In the genomic region with DNA sequence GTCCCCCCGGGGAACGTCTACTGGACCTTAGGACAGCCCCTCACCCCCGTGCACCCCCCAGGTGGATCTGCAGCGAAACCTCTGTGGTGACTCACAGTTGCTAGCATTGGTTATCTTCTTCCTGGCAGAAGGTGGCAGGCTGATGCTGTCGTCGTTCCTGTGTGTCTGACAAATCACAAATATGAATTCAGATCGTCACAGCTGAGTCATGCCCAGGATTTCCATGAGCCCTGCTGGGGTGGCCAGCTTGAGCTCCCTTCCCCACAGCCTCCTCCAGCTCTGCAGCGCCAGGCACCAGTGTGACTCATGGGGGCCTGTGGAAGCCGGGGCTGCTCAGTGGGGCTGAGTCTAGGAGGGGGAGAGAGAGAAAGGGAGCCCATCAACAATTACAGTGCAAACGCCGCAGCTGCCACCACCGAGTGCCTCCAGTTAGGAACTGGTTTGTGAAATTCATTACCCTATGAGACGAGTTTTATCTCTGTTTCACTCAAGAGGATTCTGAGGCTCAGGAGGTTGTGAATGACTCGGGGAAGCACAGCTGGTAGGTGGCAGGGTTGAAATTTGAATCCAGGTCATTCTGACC, we compare ENCODE assay signal across 8 cellular contexts.
DNase-seq lines count a peak whose midpoint lies in the region; ATAC-seq and TF ChIP-seq lines count a peak whose summit lies in the region.

No MANE protein-coding gene starts in this region.

- H3K36me3 ChIP-seq in DND-41 (ENCODE audit: insufficient read depth, low read length) (no peaks in the 10 kb centered on the region), Loucy (ENCODE audit: insufficient read depth, low read length) (no peaks in the 10 kb centered on the region), SJSA1 (no peaks in the 10 kb centered on the region; the same call in 1 of the 2 replicates), trophoblast cell (ENCODE audit: control insufficient read depth in 1 of 2, insufficient read depth in 2 of 2, low read length in 2 of 2) (no peaks in the 10 kb centered on the region), transverse colon (no peaks in the 10 kb centered on the region)

- TF ChIP-seq POLR2A in transverse colon (IDR thresholded peaks at IDR 0.05): no peak

- peak overlapping the region; percentile 95 for H3K4me3 Mint-ChIP-seq in activated naive CD8-positive, alpha-beta T cell

- no peaks in the 10 kb centered on the region for H3K9me2 ChIP-seq in Loucy (replicated peaks; ENCODE audit: low read depth, low read length)

- H3K4me1 Mint-ChIP-seq in activated naive CD8-positive, alpha-beta T cell (ENCODE audit: low read depth): peaks cover 26% of the 10 kb centered on the region

- peak overlapping the region; percentile 96 for H2AFZ ChIP-seq in DND-41 (ENCODE audit: low read depth, low read length)
- peak overlapping the region; percentile 89 for H2AFZ ChIP-seq in Loucy (ENCODE audit: low read length)
- H2AFZ ChIP-seq in trophoblast cell (ENCODE audit: insufficient read depth, low read length, poor library complexity): peak overlapping the region; percentile 41

- intact Hi-C loops in Right ventricle myocardium inferior (cut with DNase I): loop anchor here (2.0 to 5.0 kb wide), 5 partner anchors 62 to 492 kb away; partner anchors contain the start of genes DYRK1A, PIGP, TTC3 and VPS26C
- intact Hi-C loops in transverse colon (cut with DNase I; ENCODE audit: low total_unique reads): loop anchor here (10.0 kb wide), 2 partner anchors 200 to 300 kb away; partner anchors contain the start of genes DYRK1A and VPS26C

- H3K79me2 ChIP-seq in DND-41 (ENCODE audit: insufficient read depth, low read length) (no peaks in the 10 kb centered on the region; the same call in 1 of the 2 replicates), Loucy (ENCODE audit: insufficient read depth, low read length) (peaks cover 6% of the 10 kb centered on the region; the same call in 1 of the 2 replicates), trophoblast cell (ENCODE audit: control insufficient read depth, insufficient read depth, low read length, poor library complexity) (no peaks in the 10 kb centered on the region)

- H2BK5ac ChIP-seq in trophoblast cell (ENCODE audit: low read depth, low read length, poor library complexity): peak overlapping the region; percentile 8

- no peak overlapping the region for H4K12ac ChIP-seq in trophoblast cell (ENCODE audit: low read depth, low read length)

- H3K18ac ChIP-seq in trophoblast cell (ENCODE audit: low read length): no peak overlapping the region

- no peaks in the 10 kb centered on the region for H3K9me3 Mint-ChIP-seq in activated naive CD8-positive, alpha-beta T cell (ENCODE audit: low read depth)

- no peaks in the 10 kb centered on the region for H3K27me3 ChIP-seq in DND-41 (ENCODE audit: insufficient read depth, low read length, poor library complexity)
- H3K27me3 ChIP-seq in Loucy (ENCODE audit: insufficient read depth, low read length, poor library complexity, severe bottlenecking): no peaks in the 10 kb centered on the region
- no peaks in the 10 kb centered on the region for H3K27me3 ChIP-seq in SJSA1 (replicated peaks)
- H3K27me3 ChIP-seq in trophoblast cell (ENCODE audit: insufficient read depth, low read length): no peaks in the 10 kb centered on the region
- H3K27me3 ChIP-seq in transverse colon: no peaks in the 10 kb centered on the region

- H2AK5ac ChIP-seq in trophoblast cell (ENCODE audit: low read length): no peak overlapping the region

- H3F3A ChIP-seq in Loucy (ENCODE audit: low read depth): no peaks in the 10 kb centered on the region

- H2BK12ac ChIP-seq in trophoblast cell (ENCODE audit: low read length): peak overlapping the region; percentile 28

- peaks cover 6% of the 10 kb centered on the region for H3K79me1 ChIP-seq in trophoblast cell (ENCODE audit: low read length)

- TF ChIP-seq CTCF in DND-41 (IDR thresholded peaks at IDR 0.05; ENCODE audit: borderline replicate concordance, extremely low read depth, low read length, poor library complexity, severe bottlenecking) (peak; percentile 53), Loucy (conservative IDR thresholded peaks at IDR 0.05; ENCODE audit: low read length) (0 out of 2 replicates have a peak, but pooled peaks have one; percentile 18), transverse colon (IDR thresholded peaks at IDR 0.05) (no peak)

- no peaks in the 10 kb centered on the region for H3K27me3 Mint-ChIP-seq in activated naive CD8-positive, alpha-beta T cell

- WGBS in trophoblast cell (ENCODE audit: extremely low coverage, insufficient coverage, insufficient read length): no CpG with 5 or more reads among the region's 14 CpGs
- whole genome bisulfite sequencing in transverse colon (ENCODE audit: low coverage in 1 of 2), 2 donors: 13 to 24% methylated on average over 4 to 14 of the region's 14 CpGs

- ATAC-seq in DND-41 (ENCODE audit: insufficient read depth, low read depth) (peak; percentile 71), Right ventricle myocardium inferior (peak; percentile 74)

- DNase-seq in DND-41 (peak; percentile 72), H4 (ENCODE audit: low spot score) (peak; percentile 99), SJSA1 (ENCODE audit: low read depth in 1 of 2, low spot score in 2 of 2) (peak; percentile 96 to 98), Right ventricle myocardium inferior (ENCODE audit: missing footprints) (peak; percentile 84), trophoblast cell (peak; percentile 97 to 98), transverse colon (peak; percentile 73)

- in situ Hi-C loops in transverse colon (cut with MboI; ENCODE audit: low pct_ligation_motif_present in 1 of 4, low pct_unique_long_range_greater_than_20kb in 1 of 4, low sequenced_read_pairs in 3 of 4): loop anchor here in 1 of 4 donors (25.0 kb wide), 1 partner anchor 577 kb away; no protein-coding TSS in a partner anchor

- H3K4me3 ChIP-seq in DND-41 (ENCODE audit: low read depth in 1 of 2, low read length in 2 of 2) (peak overlapping the region; percentile 33 to 78; a peak in 3 of 4 replicates), Loucy (ENCODE audit: low read length, poor library complexity, severe bottlenecking) (peak overlapping the region; percentile 81), SJSA1 (peak overlapping the region; percentile 64), trophoblast cell (ENCODE audit: low read depth, low read length) (peak overlapping the region; percentile 66), transverse colon (peak overlapping the region; percentile 36 to 92 (median 68))

- H3K27ac Mint-ChIP-seq in activated naive CD8-positive, alpha-beta T cell: peak overlapping the region; percentile 99

- H3K27ac ChIP-seq in DND-41 (ENCODE audit: low read length) (peak overlapping the region; percentile 82), SJSA1 (peak overlapping the region; percentile 95), trophoblast cell (ENCODE audit: low read depth, low read length) (peak overlapping the region; percentile 30), transverse colon (peak overlapping the region; percentile 91)

- peak overlapping the region; percentile 28 for H3K14ac ChIP-seq in trophoblast cell (ENCODE audit: low read length)

- H3K36me3 Mint-ChIP-seq in activated naive CD8-positive, alpha-beta T cell: no peaks in the 10 kb centered on the region

- H3K4ac ChIP-seq in trophoblast cell (ENCODE audit: low read depth, low read length): no peak overlapping the region

- H4K20me1 ChIP-seq in DND-41 (ENCODE audit: insufficient read depth, low read length): no peaks in the 10 kb centered on the region
- no peaks in the 10 kb centered on the region for H4K20me1 ChIP-seq in Loucy (ENCODE audit: insufficient read depth, low read length, poor library complexity, severe bottlenecking)

- H4K8ac ChIP-seq in trophoblast cell (ENCODE audit: low read depth, low read length): peak overlapping the region; percentile 14

- peak overlapping the region; percentile 36 for H4K91ac ChIP-seq in trophoblast cell (ENCODE audit: low read depth, low read length)

- H3K9me3 ChIP-seq in DND-41 (ENCODE audit: insufficient read depth, low read length, severe bottlenecking) (no peaks in the 10 kb centered on the region), Loucy (ENCODE audit: insufficient read depth, low read depth, low read length) (no peaks in the 10 kb centered on the region), SJSA1 (replicated peaks) (no peaks in the 10 kb centered on the region), trophoblast cell (ENCODE audit: insufficient read depth, low read depth, low read length) (peaks cover 5% of the 10 kb centered on the region), transverse colon (no peaks in the 10 kb centered on the region)

- no peak for TF ChIP-seq EP300 in transverse colon (IDR thresholded peaks at IDR 0.05; ENCODE audit: low read depth)

- H2BK120ac ChIP-seq in trophoblast cell (ENCODE audit: insufficient read depth, low read length, poor library complexity): no peak overlapping the region

- peak overlapping the region; percentile 66 for H3K9ac ChIP-seq in DND-41 (ENCODE audit: low read depth, low read length)
- peak overlapping the region; percentile 41 for H3K9ac ChIP-seq in Loucy (ENCODE audit: low read depth, low read length, poor library complexity, severe bottlenecking)
- H3K9ac ChIP-seq in trophoblast cell (ENCODE audit: low read length): peak overlapping the region; percentile 20

- no peak overlapping the region for H3K23ac ChIP-seq in trophoblast cell (ENCODE audit: low read length)

- H3K4me1 ChIP-seq in DND-41 (ENCODE audit: insufficient read depth, low read length): peaks cover 32% of the 10 kb centered on the region
- H3K4me1 ChIP-seq in Loucy (ENCODE audit: insufficient read depth, low read length, poor library complexity, severe bottlenecking): peaks cover 20% of the 10 kb centered on the region
- peaks cover 24% of the 10 kb centered on the region for H3K4me1 ChIP-seq in SJSA1 (replicated peaks)
- peaks cover 8 to 20% of the 10 kb centered on the region in 2 experiments for H3K4me1 ChIP-seq in trophoblast cell (ENCODE audit: control insufficient read depth in 1 of 2, insufficient read depth in 2 of 2, low read length in 2 of 2)
- peaks cover 5 to 22% (median 11%) of the 10 kb centered on the region in 4 donors for H3K4me1 ChIP-seq in transverse colon

- peak overlapping the region; percentile 95 for H3K4me2 ChIP-seq in DND-41 (ENCODE audit: insufficient read depth, low read length)
- peak overlapping the region; percentile 89 for H3K4me2 ChIP-seq in Loucy (ENCODE audit: low read depth, low read length, poor library complexity, severe bottlenecking)
- H3K4me2 ChIP-seq in trophoblast cell (ENCODE audit: low read length): peak overlapping the region; percentile 81

Comparison
In these comparisons a context has a peak if more than half of its experiments do, and no peak if none do; other contexts are left out.
1. Peak in every context shown above with its lines: DNase-seq, ATAC-seq, H3K4me3 ChIP-seq and H3K27ac ChIP-seq.
2. H2AFZ ChIP-seq: peak in every context shown above with its lines; median percentile 96 in DND-41; 89 in Loucy; 41 in trophoblast cell.
3. H3K27ac ChIP-seq: peak in every context shown above with its lines; median percentile 95 in SJSA1; 91 in transverse colon; 82 in DND-41; 30 in trophoblast cell.
4. CTCF ChIP-seq: peak in DND-41 (single experiment) and Loucy (single experiment); none in transverse colon (0 of 5).